2 cellular contexts compared by ENCODE assay signal in genomic region chr12:47813491-47814196, GRCh38.
TF ChIP-seq lines count a peak whose summit lies in the region.

No MANE protein-coding gene starts in this region.

TF ChIP-seq in GM12878, 131 proteins besides CTCF, POLR2A, EP300 and RAD21:
- TF ChIP-seq TCF3 (IDR thresholded peaks at IDR 0.05; ENCODE audit: borderline replicate concordance, insufficient read depth, low read depth, low read length) (0 out of 2 replicates have a peak, but pooled peaks have one; percentile 52), IKZF1 (conservative IDR thresholded peaks at IDR 0.05) (peak; percentile 31; the same call in 1 of the 2 replicates), RB1 (IDR thresholded peaks at IDR 0.05; ENCODE audit: borderline replicate concordance) (no peak), POU2F2 (IDR thresholded peaks at IDR 0.05; ENCODE audit: borderline replicate concordance, low read depth, low read length) (no peak), BACH1 (IDR thresholded peaks at IDR 0.05; ENCODE audit: borderline replicate concordance) (peak; percentile 11; the same call in 1 of the 2 replicates), HCFC1 (IDR thresholded peaks at IDR 0.05; ENCODE audit: low read length) (no peak), BHLHE40 (IDR thresholded peaks at IDR 0.05; ENCODE audit: borderline replicate concordance in 1 of 2, low read depth in 2 of 2, low read length in 1 of 2) (peak in 1 of 2 experiments; percentile 21; a peak in 1 of 4 replicates), JUND (IDR thresholded peaks at IDR 0.05; ENCODE audit: low read depth, low read length) (no peak), TCF12 (IDR thresholded peaks at IDR 0.05; ENCODE audit: low read depth, low read length) (peak; percentile 60; the same call in 1 of the 2 replicates), HDGF (IDR thresholded peaks at IDR 0.05) (peak; percentile 67; the same call in 1 of the 2 replicates), IKZF2 (IDR thresholded peaks at IDR 0.05) (0 out of 4 replicates have a peak, but pooled peaks of 1 of the 2 experiments have one; percentile 41), SPI1 (IDR thresholded peaks at IDR 0.05; ENCODE audit: borderline replicate concordance, insufficient read depth, low read depth, low read length) (peak; percentile 78), CREB1 (IDR thresholded peaks at IDR 0.05; ENCODE audit: low read depth) (0 out of 2 replicates have a peak, but pooled peaks have one; percentile 9), ZBTB40 (IDR thresholded peaks at IDR 0.05; ENCODE audit: borderline replicate concordance) (0 out of 2 replicates have a peak, but pooled peaks have one; percentile 38), RELB (IDR thresholded peaks at IDR 0.05; ENCODE audit: low read depth) (peak; percentile 39; the same call in 1 of the 2 replicates), YY1 (IDR thresholded peaks at IDR 0.05; ENCODE audit: low read depth, low read length) (peak; percentile 18; the same call in 1 of the 2 replicates), TCF7 (IDR thresholded peaks at IDR 0.05; ENCODE audit: borderline replicate concordance) (no peak)
- TF ChIP-seq, protein P1, sequence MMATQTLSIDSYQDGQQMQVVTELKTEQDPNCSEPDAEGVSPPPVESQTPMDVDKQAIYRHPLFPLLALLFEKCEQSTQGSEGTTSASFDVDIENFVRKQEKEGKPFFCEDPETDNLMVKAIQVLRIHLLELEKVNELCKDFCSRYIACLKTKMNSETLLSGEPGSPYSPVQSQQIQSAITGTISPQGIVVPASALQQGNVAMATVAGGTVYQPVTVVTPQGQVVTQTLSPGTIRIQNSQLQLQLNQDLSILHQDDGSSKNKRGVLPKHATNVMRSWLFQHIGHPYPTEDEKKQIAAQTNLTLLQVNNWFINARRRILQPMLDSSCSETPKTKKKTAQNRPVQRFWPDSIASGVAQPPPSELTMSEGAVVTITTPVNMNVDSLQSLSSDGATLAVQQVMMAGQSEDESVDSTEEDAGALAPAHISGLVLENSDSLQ (IDR thresholded peaks at IDR 0.05), result peak; percentile 2; the same call in 1 of the 2 replicates
- TF ChIP-seq, protein P2, sequence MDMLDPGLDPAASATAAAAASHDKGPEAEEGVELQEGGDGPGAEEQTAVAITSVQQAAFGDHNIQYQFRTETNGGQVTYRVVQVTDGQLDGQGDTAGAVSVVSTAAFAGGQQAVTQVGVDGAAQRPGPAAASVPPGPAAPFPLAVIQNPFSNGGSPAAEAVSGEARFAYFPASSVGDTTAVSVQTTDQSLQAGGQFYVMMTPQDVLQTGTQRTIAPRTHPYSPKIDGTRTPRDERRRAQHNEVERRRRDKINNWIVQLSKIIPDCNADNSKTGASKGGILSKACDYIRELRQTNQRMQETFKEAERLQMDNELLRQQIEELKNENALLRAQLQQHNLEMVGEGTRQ (IDR thresholded peaks at IDR 0.05; ENCODE audit: borderline replicate concordance, low read depth, low read length), result no peak
TF ChIP-seq in GM12878: peak in this region for 13.

TF ChIP-seq in liver, 16 proteins besides CTCF, POLR2A, EP300 and RAD21:
- TF ChIP-seq HNF4A (conservative IDR thresholded peaks at IDR 0.05), result no peak
- TF ChIP-seq, protein P3, sequence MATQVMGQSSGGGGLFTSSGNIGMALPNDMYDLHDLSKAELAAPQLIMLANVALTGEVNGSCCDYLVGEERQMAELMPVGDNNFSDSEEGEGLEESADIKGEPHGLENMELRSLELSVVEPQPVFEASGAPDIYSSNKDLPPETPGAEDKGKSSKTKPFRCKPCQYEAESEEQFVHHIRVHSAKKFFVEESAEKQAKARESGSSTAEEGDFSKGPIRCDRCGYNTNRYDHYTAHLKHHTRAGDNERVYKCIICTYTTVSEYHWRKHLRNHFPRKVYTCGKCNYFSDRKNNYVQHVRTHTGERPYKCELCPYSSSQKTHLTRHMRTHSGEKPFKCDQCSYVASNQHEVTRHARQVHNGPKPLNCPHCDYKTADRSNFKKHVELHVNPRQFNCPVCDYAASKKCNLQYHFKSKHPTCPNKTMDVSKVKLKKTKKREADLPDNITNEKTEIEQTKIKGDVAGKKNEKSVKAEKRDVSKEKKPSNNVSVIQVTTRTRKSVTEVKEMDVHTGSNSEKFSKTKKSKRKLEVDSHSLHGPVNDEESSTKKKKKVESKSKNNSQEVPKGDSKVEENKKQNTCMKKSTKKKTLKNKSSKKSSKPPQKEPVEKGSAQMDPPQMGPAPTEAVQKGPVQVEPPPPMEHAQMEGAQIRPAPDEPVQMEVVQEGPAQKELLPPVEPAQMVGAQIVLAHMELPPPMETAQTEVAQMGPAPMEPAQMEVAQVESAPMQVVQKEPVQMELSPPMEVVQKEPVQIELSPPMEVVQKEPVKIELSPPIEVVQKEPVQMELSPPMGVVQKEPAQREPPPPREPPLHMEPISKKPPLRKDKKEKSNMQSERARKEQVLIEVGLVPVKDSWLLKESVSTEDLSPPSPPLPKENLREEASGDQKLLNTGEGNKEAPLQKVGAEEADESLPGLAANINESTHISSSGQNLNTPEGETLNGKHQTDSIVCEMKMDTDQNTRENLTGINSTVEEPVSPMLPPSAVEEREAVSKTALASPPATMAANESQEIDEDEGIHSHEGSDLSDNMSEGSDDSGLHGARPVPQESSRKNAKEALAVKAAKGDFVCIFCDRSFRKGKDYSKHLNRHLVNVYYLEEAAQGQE (IDR thresholded peaks at IDR 0.05), result no peak
- no peak for TF ChIP-seq FOXA2 (IDR thresholded peaks at IDR 0.05)
- no peak for TF ChIP-seq MAX (IDR thresholded peaks at IDR 0.05)
- no peak for TF ChIP-seq SP1 (IDR thresholded peaks at IDR 0.05)
- no peak for TF ChIP-seq GABPA (IDR thresholded peaks at IDR 0.05 in 1 of 2, conservative IDR thresholded peaks at IDR 0.05 in 1 of 2)
- no peak for TF ChIP-seq FOXA1 (IDR thresholded peaks at IDR 0.05)
- TF ChIP-seq NR2F2 (IDR thresholded peaks at IDR 0.05), result no peak
- TF ChIP-seq, protein P4, sequence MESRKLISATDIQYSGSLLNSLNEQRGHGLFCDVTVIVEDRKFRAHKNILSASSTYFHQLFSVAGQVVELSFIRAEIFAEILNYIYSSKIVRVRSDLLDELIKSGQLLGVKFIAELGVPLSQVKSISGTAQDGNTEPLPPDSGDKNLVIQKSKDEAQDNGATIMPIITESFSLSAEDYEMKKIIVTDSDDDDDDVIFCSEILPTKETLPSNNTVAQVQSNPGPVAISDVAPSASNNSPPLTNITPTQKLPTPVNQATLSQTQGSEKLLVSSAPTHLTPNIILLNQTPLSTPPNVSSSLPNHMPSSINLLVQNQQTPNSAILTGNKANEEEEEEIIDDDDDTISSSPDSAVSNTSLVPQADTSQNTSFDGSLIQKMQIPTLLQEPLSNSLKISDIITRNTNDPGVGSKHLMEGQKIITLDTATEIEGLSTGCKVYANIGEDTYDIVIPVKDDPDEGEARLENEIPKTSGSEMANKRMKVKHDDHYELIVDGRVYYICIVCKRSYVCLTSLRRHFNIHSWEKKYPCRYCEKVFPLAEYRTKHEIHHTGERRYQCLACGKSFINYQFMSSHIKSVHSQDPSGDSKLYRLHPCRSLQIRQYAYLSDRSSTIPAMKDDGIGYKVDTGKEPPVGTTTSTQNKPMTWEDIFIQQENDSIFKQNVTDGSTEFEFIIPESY (IDR thresholded peaks at IDR 0.05), result no peak
- TF ChIP-seq, protein P5, sequence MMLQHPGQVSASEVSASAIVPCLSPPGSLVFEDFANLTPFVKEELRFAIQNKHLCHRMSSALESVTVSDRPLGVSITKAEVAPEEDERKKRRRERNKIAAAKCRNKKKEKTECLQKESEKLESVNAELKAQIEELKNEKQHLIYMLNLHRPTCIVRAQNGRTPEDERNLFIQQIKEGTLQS (IDR thresholded peaks at IDR 0.05), result no peak
- TF ChIP-seq HNF4G (IDR thresholded peaks at IDR 0.05), result no peak
- TF ChIP-seq TAF1 (conservative IDR thresholded peaks at IDR 0.05), result no peak
- no peak for TF ChIP-seq YY1 (IDR thresholded peaks at IDR 0.05)
- TF ChIP-seq JUND (IDR thresholded peaks at IDR 0.05), result no peak
- no peak for TF ChIP-seq EGR1 (IDR thresholded peaks at IDR 0.05; ENCODE audit: low read depth in 2 of 2)
- no peak for TF ChIP-seq RXRA (IDR thresholded peaks at IDR 0.05)
